In genomic region chr19:39341122-39341719, GRCh38 we compare ENCODE assay signal across 8 cellular contexts. TPM values are rescaled to one million over a fixed set of nuclear protein-coding genes. Genes with fewer than 3 reads are reported as not detected.
A peak's percentile ranks its signal among the peaks of the same experiment; 100 is the strongest.
DNase-seq lines count a peak whose midpoint lies in the region; ATAC-seq and TF ChIP-seq lines count a peak whose summit lies in the region.

No MANE protein-coding gene starts in this region.

- H4K91ac ChIP-seq in mesenchymal stem cell (ENCODE audit: low read length) = peak overlapping the region; percentile 25

- no peak overlapping the region for H2BK12ac ChIP-seq in mesenchymal stem cell (ENCODE audit: low read length in 2 of 2)

- peak overlapping the region; percentile 67 for H3K18ac ChIP-seq in mesenchymal stem cell (ENCODE audit: low read depth in 1 of 2, low read length in 2 of 2)

- H3K9me3 ChIP-seq in Panc1 (ENCODE audit: control insufficient read depth, insufficient read depth, low read depth, low read length) (no peaks in the 10 kb centered on the region), ectodermal cell (ENCODE audit: control insufficient read depth, low read length) (no peaks in the 10 kb centered on the region), mesenchymal stem cell (ENCODE audit: control insufficient read depth, low read length) (no peaks in the 10 kb centered on the region), transverse colon (no peaks in the 10 kb centered on the region)

- TF ChIP-seq POLR2A in transverse colon (IDR thresholded peaks at IDR 0.05) = no peak

- CTCF ChIA-PET in Panc1 (lab: Charles Lee) = interaction anchor here (0.5 to 2.4 kb wide), 13 partner anchors 9 to 298 kb away, joined by 3 to 58 read pairs (median 7); partner anchors contain the start of gene PLEKHG2

- peaks cover 19% of the 10 kb centered on the region for H3K36me3 ChIP-seq in Panc1 (ENCODE audit: control insufficient read depth, insufficient read depth, low read length)
- no peaks in the 10 kb centered on the region for H3K36me3 ChIP-seq in ectodermal cell (ENCODE audit: control insufficient read depth, insufficient read depth, low read length)
- peaks cover 0 to 22% of the 10 kb centered on the region in 2 experiments for H3K36me3 ChIP-seq in mesenchymal stem cell (ENCODE audit: control insufficient read depth in 1 of 2, insufficient read depth in 2 of 2, low read depth in 1 of 2, low read length in 2 of 2)
- no peaks in the 10 kb centered on the region for H3K36me3 ChIP-seq in transverse colon

- 6 to 7% methylated on average over 17 of the region's 17 CpGs for WGBS in ectodermal cell, 2 experiments
- 6% methylated on average over 17 of the region's 17 CpGs for WGBS in mesenchymal stem cell
- 0 to 3% methylated on average over 2 to 17 of the region's 17 CpGs for WGBS in transverse colon (ENCODE audit: low coverage in 1 of 2), 2 donors

- no peak overlapping the region for H2AK5ac ChIP-seq in mesenchymal stem cell (ENCODE audit: low read length, severe bottlenecking)

- H2BK5ac ChIP-seq in mesenchymal stem cell (ENCODE audit: low read depth, low read length, poor library complexity, severe bottlenecking) = no peak overlapping the region

- H2BK15ac ChIP-seq in mesenchymal stem cell (ENCODE audit: low read depth, poor library complexity, severe bottlenecking) = no peak overlapping the region

- peak; percentile 34 for ATAC-seq in Panc1
- no peak for ATAC-seq in GM18861 (IDR thresholded peaks at IDR 0.05; ENCODE audit: unreplicated experiment)

- intact Hi-C loops in Panc1 (cut with micrococcal nuclease; ENCODE audit: unreplicated experiment) = no loop called here
- intact Hi-C loops in transverse colon (cut with DNase I; ENCODE audit: low total_unique reads) = loop anchor here (10.0 kb wide), 1 partner anchor 194 kb away; the partner anchor contains the start of gene EID2B

- H3K4me3 ChIP-seq in Panc1 (ENCODE audit: low read depth in 2 of 2, low read length in 2 of 2) = peak overlapping the region; percentile 38 to 60
- H3K4me3 ChIP-seq in ectodermal cell (ENCODE audit: insufficient read depth, low read depth, low read length) = peak overlapping the region; percentile 70
- H3K4me3 ChIP-seq in mesenchymal stem cell (ENCODE audit: insufficient read depth in 1 of 2, low read depth in 1 of 2, low read length in 2 of 2) = peak overlapping the region; percentile 64 to 83
- H3K4me3 ChIP-seq in transverse colon = peak overlapping the region; percentile 46 to 82 (median 64)

- no TSS peak for BruUV-seq in Panc1 (replicated peaks; lab: Mats Ljungman, UMichigan)

- H3K9ac ChIP-seq in mesenchymal stem cell (ENCODE audit: low read length) = peak overlapping the region; percentile 92

- H2BK120ac ChIP-seq in mesenchymal stem cell (ENCODE audit: low read depth, low read length) = no peak overlapping the region

- TF ChIP-seq CTCF in Panc1 (IDR thresholded peaks at IDR 0.05) = no peak
- no peak for TF ChIP-seq CTCF in transverse colon (IDR thresholded peaks at IDR 0.05)

- peak overlapping the region; percentile 30 for H2AFZ ChIP-seq in mesenchymal stem cell (ENCODE audit: low read depth, low read length)

- H3K4me1 ChIP-seq in Panc1 (ENCODE audit: control insufficient read depth, insufficient read depth, low read length) (peaks cover 37% of the 10 kb centered on the region), ectodermal cell (ENCODE audit: control insufficient read depth, insufficient read depth, low read length) (peaks cover 9% of the 10 kb centered on the region), mesenchymal stem cell (ENCODE audit: control insufficient read depth, insufficient read depth, low read depth, low read length) (peaks cover 10% of the 10 kb centered on the region), transverse colon (peaks cover 19 to 46% (median 26%) of the 10 kb centered on the region in 4 donors)

- H3K27me3 ChIP-seq in Panc1 (ENCODE audit: control insufficient read depth, insufficient read depth, low read length) = no peaks in the 10 kb centered on the region
- H3K27me3 ChIP-seq in ectodermal cell (ENCODE audit: control insufficient read depth, insufficient read depth, low read length, poor library complexity, severe bottlenecking) = no peaks in the 10 kb centered on the region
- H3K27me3 ChIP-seq in mesenchymal stem cell (ENCODE audit: control insufficient read depth in 1 of 2, insufficient read depth in 1 of 2, low read length in 2 of 2) = no peaks in the 10 kb centered on the region
- no peaks in the 10 kb centered on the region for H3K27me3 ChIP-seq in transverse colon

- H4K8ac ChIP-seq in mesenchymal stem cell (ENCODE audit: low read length) = peak overlapping the region; percentile 66

- H3K23ac ChIP-seq in mesenchymal stem cell (ENCODE audit: low read length in 2 of 2) = no peak overlapping the region

- peak overlapping the region; percentile 88 for H3K27ac ChIP-seq in Panc1 (ENCODE audit: low read length)
- H3K27ac ChIP-seq in ectodermal cell (ENCODE audit: insufficient read depth, low read depth, low read length, poor library complexity, severe bottlenecking) = peak overlapping the region; percentile 4
- peak overlapping the region; percentile 56 for H3K27ac ChIP-seq in mesenchymal stem cell (ENCODE audit: low read length, poor library complexity, severe bottlenecking)
- H3K27ac ChIP-seq in transverse colon = peak overlapping the region; percentile 83 to 93 (median 88)

- H3K4ac ChIP-seq in mesenchymal stem cell (ENCODE audit: low read depth in 1 of 2, low read length in 2 of 2) = peak overlapping the region; percentile 5 to 90

- POLR2A ChIA-PET in Panc1 (lab: Charles Lee) = interaction anchor here (0.6 to 2.5 kb wide), 7 partner anchors 8 to 157 kb away, joined by 3 to 57 read pairs (median 5); partner anchors contain the start of genes RPS16 and ZFP36

- in situ Hi-C loops in Panc1 (cut with HindIII; ENCODE audit: low pct_unique_long_range_greater_than_20kb, low sequenced_read_pairs) = loop anchor here (5.0 to 10.0 kb wide), 2 partner anchors 46 to 124 kb away; partner anchors contain the start of gene IFNL1
- in situ Hi-C loops in transverse colon (cut with MboI; ENCODE audit: low pct_ligation_motif_present in 1 of 4, low pct_unique_long_range_greater_than_20kb in 1 of 4, low sequenced_read_pairs in 3 of 4) = loop anchor here in 2 of 4 donors (10.0 to 25.0 kb wide), 2 partner anchors 54 to 196 kb away; partner anchors contain the start of genes EID2 (in 2 of the 2), EID2B (in 2 of the 2), MED29 (in 1 of the 2) and PAF1 (in 1 of the 2)

- peak; percentile 28 for DNase-seq in activated CD4-positive, alpha-beta T cell treated with anti-CD3 and anti-CD28 coated beads for 48 hours
- DNase-seq in activated CD4-positive, alpha-beta T cell treated with anti-CD3 and anti-CD28 coated beads for 1 hour = no peak
- DNase-seq in Panc1 (ENCODE audit: low read depth, low spot score) (no peak), mesenchymal stem cell (no peak), transverse colon (peak; percentile 42), superior temporal gyrus (ENCODE audit: extremely low spot score) (no peak)

- TF ChIP-seq EP300 in transverse colon (IDR thresholded peaks at IDR 0.05; ENCODE audit: low read depth) = no peak

- H3K79me1 ChIP-seq in mesenchymal stem cell (replicated peaks; ENCODE audit: low read length, poor library complexity, severe bottlenecking) = peaks cover 28% of the 10 kb centered on the region

- peak overlapping the region in 1 of 2 experiments; percentile 41 for H3K14ac ChIP-seq in mesenchymal stem cell (ENCODE audit: low read length in 2 of 2)

- H3K4me2 ChIP-seq in mesenchymal stem cell (ENCODE audit: low read length, poor library complexity, severe bottlenecking) = peak overlapping the region; percentile 67

RNA-seq across cellular contexts. Expression of gene SAMD4B, which starts 1.0 kb away (rescaled TPM):
- total RNA-seq in Panc1 (2021; ENCODE audit: unreplicated experiment) (1,339 TPM), transverse colon (100 to 1,000 TPM in 1 of 4 donors, 10 to 100 TPM in 3; 60.7 to 102 (median 77.1) TPM)
- 1,600 TPM for polyA plus RNA-seq in Panc1 (2012; ENCODE audit: insufficient read length)
- polyA plus RNA-seq in ectodermal cell (2013, experiment 1 of 4) = 159 TPM
- polyA plus RNA-seq in ectodermal cell (2013, experiment 2 of 4) = 153 TPM
- polyA plus RNA-seq in ectodermal cell (2013, experiment 3 of 4) = 126 TPM
- 135 TPM for polyA plus RNA-seq in ectodermal cell (2013, experiment 4 of 4)
- polyA plus RNA-seq in mesenchymal stem cell (2013, experiment 1 of 2) = 109 TPM
- 107 TPM for polyA plus RNA-seq in mesenchymal stem cell (2013, experiment 2 of 2)

RNA-seq across cellular contexts. Expression of gene GMFG, which starts 5.4 kb away (rescaled TPM):
- total RNA-seq in Panc1 (2021; ENCODE audit: unreplicated experiment) = 3.7 TPM
- 1.5 TPM for polyA plus RNA-seq in Panc1 (2012; ENCODE audit: insufficient read length)
- polyA plus RNA-seq in ectodermal cell (2013, experiment 1 of 4) = 1.2 TPM
- not detected for polyA plus RNA-seq in ectodermal cell (2013, experiment 2 of 4)
- polyA plus RNA-seq in ectodermal cell (2013, experiment 3 of 4) = 1.0 TPM
- polyA plus RNA-seq in ectodermal cell (2013, experiment 4 of 4) = 0.61 TPM
- polyA plus RNA-seq in mesenchymal stem cell (2013, experiment 1 of 2) = 17.1 TPM
- 18.1 TPM for polyA plus RNA-seq in mesenchymal stem cell (2013, experiment 2 of 2)
- total RNA-seq in transverse colon = 10 to 100 TPM in 2 of 4 donors, 1 to 10 TPM in 1, not detected in 1; 7.6 to 18.7 (median 17.6) TPM

RNA-seq across cellular contexts. Expression of gene LRFN1, which starts 20.6 kb away (rescaled TPM):
- total RNA-seq in Panc1 (2021; ENCODE audit: unreplicated experiment) (15.2 TPM), transverse colon (under 1 TPM in 2 of 4 donors, not detected in 2; 0.14 to 0.64 TPM)
- polyA plus RNA-seq in Panc1 (2012; ENCODE audit: insufficient read length) = 28.4 TPM
- polyA plus RNA-seq in ectodermal cell (2013, experiment 1 of 4) = 5.3 TPM
- polyA plus RNA-seq in ectodermal cell (2013, experiment 2 of 4) = 6.9 TPM
- 5.9 TPM for polyA plus RNA-seq in ectodermal cell (2013, experiment 3 of 4)
- 6.9 TPM for polyA plus RNA-seq in ectodermal cell (2013, experiment 4 of 4)
- polyA plus RNA-seq in mesenchymal stem cell (2013, experiment 1 of 2) = 0.51 TPM
- polyA plus RNA-seq in mesenchymal stem cell (2013, experiment 2 of 2) = 0.60 TPM

RNA-seq across cellular contexts. Expression of gene IFNL1, which starts 45.0 kb away (rescaled TPM):
- total RNA-seq in Panc1 (2021; ENCODE audit: unreplicated experiment) = 0.57 TPM
- 0.27 TPM for polyA plus RNA-seq in Panc1 (2012; ENCODE audit: insufficient read length)
- polyA plus RNA-seq in ectodermal cell (2013, experiment 1 of 4) = not detected
- polyA plus RNA-seq in ectodermal cell (2013, experiment 2 of 4) = not detected
- polyA plus RNA-seq in ectodermal cell (2013, experiment 3 of 4) = not detected
- polyA plus RNA-seq in ectodermal cell (2013, experiment 4 of 4) = not detected
- polyA plus RNA-seq in mesenchymal stem cell (2013, experiment 1 of 2) = not detected
- not detected for polyA plus RNA-seq in mesenchymal stem cell (2013, experiment 2 of 2)
- not detected for total RNA-seq in transverse colon

RNA-seq across cellular contexts. Expression of gene PAF1, which starts 49.7 kb away (rescaled TPM):
- 901 TPM for total RNA-seq in Panc1 (2021; ENCODE audit: unreplicated experiment)
- polyA plus RNA-seq in Panc1 (2012; ENCODE audit: insufficient read length) = 1,335 TPM
- polyA plus RNA-seq in ectodermal cell (2013, experiment 1 of 4) = 41.0 TPM
- 38.9 TPM for polyA plus RNA-seq in ectodermal cell (2013, experiment 2 of 4)
- polyA plus RNA-seq in ectodermal cell (2013, experiment 3 of 4) = 32.5 TPM
- polyA plus RNA-seq in ectodermal cell (2013, experiment 4 of 4) = 38.7 TPM
- polyA plus RNA-seq in mesenchymal stem cell (2013, experiment 1 of 2) = 45.4 TPM
- polyA plus RNA-seq in mesenchymal stem cell (2013, experiment 2 of 2) = 45.0 TPM
- total RNA-seq in transverse colon = 10 to 100 TPM; 37.8 to 71.2 (median 43.0) TPM

Comparison
In these comparisons a context has a peak if more than half of its experiments do, and no peak if none do; other contexts are left out.
1. DNase-seq: peak in activated CD4-positive, alpha-beta T cell treated with anti-CD3 and anti-CD28 coated beads for 48 hours (single experiment) and transverse colon (single experiment); none in activated CD4-positive, alpha-beta T cell treated with anti-CD3 and anti-CD28 coated beads for 1 hour (single experiment), Panc1 (single experiment), mesenchymal stem cell (single experiment) and superior temporal gyrus (single experiment).
2. H3K27ac ChIP-seq: peak in every context shown above with its lines; median percentile 88 in transverse colon; 88 in Panc1; 56 in mesenchymal stem cell; 4 in ectodermal cell.
3. RNA of gene SAMD4B, which starts 1.0 kb away (total RNA-seq): 1,339 TPM in Panc1 (single experiment); 60.7 to 102 TPM in transverse colon; every median in the first group is over 10 times any median in the second.
4. Peak in every context shown above with its lines, with median percentiles within 50 percentile points of each other: H3K4me3 ChIP-seq.